Comparison of ENCODE assay signal across 24 cellular contexts in the genomic region with DNA sequence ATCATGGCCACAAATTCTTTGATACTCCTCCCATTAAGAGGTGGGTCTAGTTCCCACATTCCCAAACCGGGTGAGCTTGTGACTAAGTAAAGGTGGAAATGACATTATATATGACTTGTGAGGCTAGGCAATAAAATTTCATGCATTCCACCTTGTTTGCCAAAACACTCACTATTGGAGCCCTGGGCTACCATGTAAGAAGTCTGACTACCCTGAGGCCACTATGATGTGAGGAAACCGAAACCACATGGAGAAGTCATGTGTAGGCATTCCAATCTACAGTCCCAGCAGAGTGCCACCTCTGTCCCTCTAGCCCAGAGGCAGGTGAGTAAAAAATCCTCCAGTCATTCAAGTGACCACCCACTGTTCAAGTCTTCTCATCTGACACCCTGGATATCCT. TPM values are rescaled to one million over a fixed set of nuclear protein-coding genes. Genes with fewer than 3 reads are reported as not detected.
DNase-seq lines count a peak whose midpoint lies in the region; ATAC-seq, FAIRE-seq and TF ChIP-seq lines count a peak whose summit lies in the region.
"Had no signal": no experiment of that assay in that cellular context is flagged by ENCODE, and none has a peak within 500 bp of the region (broad histone marks: within the 10 kb centered on the region; RNA-seq: fewer than 3 reads in every experiment).

No MANE protein-coding gene starts in this region.

- DNase-seq in AG20443 (ENCODE audit: low spot score) (peak; percentile 10), H54 (ENCODE audit: insufficient read length, low spot score) (no peak), RWPE2 (ENCODE audit: low spot score) (no peak), keratinocyte (ENCODE audit: low read depth, low spot score) (peak; percentile 68), NCI-H2196 (lab: John Stamatoyannopoulos, UW; ENCODE audit: unreplicated experiment) (no peak), mesenchymal stem cell (no peak), HTR-8/SVneo (ENCODE audit: insufficient read length, low spot score) (no peak)
- DNase-seq: activated B cell treated with CpG ODN at 0.5 μM for 24 hours; activated CD8-positive, alpha-beta T cell treated with anti-CD3 and anti-CD28 coated beads, Interleukin-2, amount 10 ng/mL, durations not matched to agents 7 days and 5 days; activated naive CD4-positive, alpha-beta T cell treated with anti-CD3 and anti-CD28 coated beads, Interleukin-2, amount 50 U/mL, for 16 hours; activated T-cell treated with anti-CD3 and anti-CD28 coated beads, Interleukin-2, amount 50 U/mL, for 48 hours; CD8-positive, alpha-beta memory T cell; effector memory CD4-positive, alpha-beta T cell; left ventricle myocardium superior; NCI-H1092 treated with DMSO at 0.1 percent for 48 hours; NCI-H2081 treated with DMSO at 0.1 percent for 48 hours; NCI-H524; Right ventricle myocardium superior; stimulated activated CD4-positive, alpha-beta T cell treated with anti-CD3 and anti-CD28 coated beads, Interleukin-12 subunit alpha, Interleukin-12 subunit beta, amount 100 ng/mL, for 4 hours; T-helper 2 cell; uterus had no signal

- 84% methylated on average over 1 of the region's 2 CpGs for WGBS in mesenchymal stem cell

- H3K36me3 ChIP-seq in RWPE2 (ENCODE audit: low read depth) = no peaks in the 10 kb centered on the region
- H3K36me3 ChIP-seq in keratinocyte (ENCODE audit: control insufficient read depth in 2 of 2, extremely low read depth in 1 of 2, insufficient read depth in 2 of 2, low read length in 2 of 2) = no peaks in the 10 kb centered on the region
- H3K36me3 ChIP-seq in mesenchymal stem cell (ENCODE audit: control insufficient read depth in 1 of 2, insufficient read depth in 2 of 2, low read depth in 1 of 2, low read length in 2 of 2) = no peaks in the 10 kb centered on the region
- H3K36me3 ChIP-seq: ascending aorta, uterus had no signal

- H3K4me1 ChIP-seq in RWPE2 (ENCODE audit: insufficient read depth, poor library complexity, severe bottlenecking) (peaks cover 15% of the 10 kb centered on the region), keratinocyte (ENCODE audit: control insufficient read depth, extremely low read depth, insufficient read depth, low read length) (peaks cover 13% of the 10 kb centered on the region), mesenchymal stem cell (ENCODE audit: control insufficient read depth, insufficient read depth, low read depth, low read length) (no peaks in the 10 kb centered on the region)
- H3K4me1 ChIP-seq: ascending aorta, uterus had no signal

- H4K20me1 ChIP-seq in keratinocyte (ENCODE audit: control insufficient read depth, extremely low read depth, insufficient read depth, low read length) = no peaks in the 10 kb centered on the region

- no peak overlapping the region for H4K8ac ChIP-seq in mesenchymal stem cell (ENCODE audit: low read length)

- H3K9ac ChIP-seq in keratinocyte (ENCODE audit: control insufficient read depth, extremely low read depth, insufficient read depth, low read length) = no peak overlapping the region
- H3K9ac ChIP-seq in mesenchymal stem cell (ENCODE audit: low read length) = no peak overlapping the region
- H3K9ac ChIP-seq: KMS-11 had no signal

- no peak overlapping the region for H3K4me3 ChIP-seq in RWPE2 (ENCODE audit: severe bottlenecking)
- H3K4me3 ChIP-seq in keratinocyte (ENCODE audit: control insufficient read depth in 2 of 3, extremely low read depth in 1 of 3, insufficient read depth in 2 of 3, low read depth in 1 of 3, low read length in 3 of 3) = no peak overlapping the region
- no peak overlapping the region for H3K4me3 ChIP-seq in mesenchymal stem cell (ENCODE audit: insufficient read depth in 1 of 2, low read depth in 1 of 2, low read length in 2 of 2)
- H3K4me3 ChIP-seq: ascending aorta, uterus had no signal

- H3K4me2 ChIP-seq in keratinocyte (ENCODE audit: control insufficient read depth, extremely low read depth, insufficient read depth, low read depth, low read length) (peak overlapping the region; percentile 49), mesenchymal stem cell (ENCODE audit: low read length, poor library complexity, severe bottlenecking) (no peak overlapping the region)
- H3K4me2 ChIP-seq: KMS-11 had no signal

- no peak overlapping the region for H3K14ac ChIP-seq in mesenchymal stem cell (ENCODE audit: low read length in 2 of 2)

- H2AFZ ChIP-seq in keratinocyte (ENCODE audit: control insufficient read depth, low read length) = no peak overlapping the region
- no peak overlapping the region for H2AFZ ChIP-seq in mesenchymal stem cell (ENCODE audit: low read depth, low read length)

- ATAC-seq in RWPE2 (ENCODE audit: low read depth) = peak; percentile 77
- ATAC-seq in HG03045 (IDR thresholded peaks at IDR 0.05; ENCODE audit: unreplicated experiment) = no peak
- ATAC-seq: activated CD8-positive, alpha-beta T cell treated with anti-CD3 and anti-CD28 coated beads, Interleukin-2, amount 10 ng/mL, durations not matched to agents 7 days and 5 days; left ventricle myocardium superior had no signal

- TF ChIP-seq CTCF in RWPE2 (IDR thresholded peaks at IDR 0.05; ENCODE audit: poor library complexity, severe bottlenecking) (no peak), keratinocyte (optimal IDR thresholded peaks at IDR 0.05 in 1 of 3, IDR thresholded peaks at IDR 0.05 in 1 of 3, conservative IDR thresholded peaks at IDR 0.05 in 1 of 3; ENCODE audit: extremely low read depth in 1 of 3, insufficient read depth in 2 of 3, low read length in 3 of 3) (no peak)

- H3K79me2 ChIP-seq in keratinocyte (ENCODE audit: control insufficient read depth, insufficient read depth, low read length) = no peaks in the 10 kb centered on the region

- H3K9me3 ChIP-seq in RWPE2 (ENCODE audit: severe bottlenecking) (no peaks in the 10 kb centered on the region), keratinocyte (ENCODE audit: control insufficient read depth, low read depth, low read length) (no peaks in the 10 kb centered on the region), mesenchymal stem cell (ENCODE audit: control insufficient read depth, low read length) (no peaks in the 10 kb centered on the region)
- H3K9me3 ChIP-seq: ascending aorta, uterus had no signal

- H4K91ac ChIP-seq in mesenchymal stem cell (ENCODE audit: low read length) = no peak overlapping the region

- no peak overlapping the region for H2BK12ac ChIP-seq in mesenchymal stem cell (ENCODE audit: low read length in 2 of 2)

- dilution Hi-C loops in keratinocyte (cut with MboI; ENCODE audit: extremely low pct_ligation_motif_present, low sequenced_read_pairs) = no loop called here

- no peak overlapping the region for H2BK120ac ChIP-seq in mesenchymal stem cell (ENCODE audit: low read depth, low read length)

- H2BK15ac ChIP-seq in mesenchymal stem cell (ENCODE audit: low read depth, poor library complexity, severe bottlenecking) = no peak overlapping the region

- H3K4ac ChIP-seq in mesenchymal stem cell (ENCODE audit: low read depth in 1 of 2, low read length in 2 of 2) = no peak overlapping the region

- H3K79me1 ChIP-seq in mesenchymal stem cell (replicated peaks; ENCODE audit: low read length, poor library complexity, severe bottlenecking) = no peaks in the 10 kb centered on the region

- TF ChIP-seq POLR2A in H54 (IDR thresholded peaks at IDR 0.05; ENCODE audit: low read depth, low read length) = no peak

- H3K9me1 ChIP-seq in keratinocyte (ENCODE audit: control insufficient read depth, extremely low read depth, insufficient read depth, low read length) = no peaks in the 10 kb centered on the region

- no peak overlapping the region for H2AK5ac ChIP-seq in mesenchymal stem cell (ENCODE audit: low read length, severe bottlenecking)

- peak; percentile 85 for FAIRE-seq in H54 (lab: Jason Lieb, UNC)
- FAIRE-seq in keratinocyte (lab: Jason Lieb, UNC) = peak; percentile 72
- FAIRE-seq in HTR-8/SVneo (lab: Jason Lieb, UNC) = no peak

- H3K23ac ChIP-seq in mesenchymal stem cell (ENCODE audit: low read length in 2 of 2) = no peak overlapping the region

- no peak overlapping the region for H2BK5ac ChIP-seq in mesenchymal stem cell (ENCODE audit: low read depth, low read length, poor library complexity, severe bottlenecking)

- H3K27ac ChIP-seq in RWPE2 (ENCODE audit: poor library complexity, severe bottlenecking) = peak overlapping the region; percentile 25
- no peak overlapping the region for H3K27ac ChIP-seq in keratinocyte (ENCODE audit: control insufficient read depth, insufficient read depth, low read length)
- H3K27ac ChIP-seq in mesenchymal stem cell (ENCODE audit: low read length, poor library complexity, severe bottlenecking) = no peak overlapping the region
- H3K27ac ChIP-seq: ascending aorta, KMS-11, uterus had no signal

- no peak overlapping the region for H3K18ac ChIP-seq in mesenchymal stem cell (ENCODE audit: low read depth in 1 of 2, low read length in 2 of 2)

- no peaks in the 10 kb centered on the region for H3K27me3 ChIP-seq in RWPE2 (ENCODE audit: insufficient read depth, poor library complexity, severe bottlenecking)
- no peaks in the 10 kb centered on the region for H3K27me3 ChIP-seq in keratinocyte (ENCODE audit: control insufficient read depth, extremely low read depth, insufficient read depth, low read length)
- peaks cover 3 to 7% of the 10 kb centered on the region in 2 experiments for H3K27me3 ChIP-seq in mesenchymal stem cell (ENCODE audit: control insufficient read depth in 1 of 2, insufficient read depth in 1 of 2, low read length in 2 of 2)
- H3K27me3 ChIP-seq: ascending aorta, uterus had no signal

RNA-seq across cellular contexts. Expression of gene SMG7, which starts 17.9 kb away (rescaled TPM):
- 27.5 to 43.6 TPM (median 38.2 TPM) in 3 replicates for polyA plus RNA-seq in keratinocyte
- polyA plus RNA-seq in keratinocyte (2011; ENCODE audit: low read depth) = 29.1 TPM
- polyA plus RNA-seq in keratinocyte (2011; cell fraction: cytosol; rRNA removed) = 27.7 and 42.4 TPM in 2 replicates
- 40.3 and 41.2 TPM in 2 replicates for polyA plus RNA-seq in keratinocyte (2011; cell fraction: nucleus; rRNA removed)
- 24.1 and 29.8 TPM in 2 replicates for polyA plus RNA-seq in keratinocyte (2012; ENCODE audit: low replicate concordance)
- 71.7 to 96.5 TPM (median 80.9 TPM) in 3 replicates for polyA minus RNA-seq in keratinocyte
- 27.6 TPM for polyA minus RNA-seq in keratinocyte (2011; cell fraction: cytosol; rRNA and poly(A)+ RNA removed)
- polyA minus RNA-seq in keratinocyte (2011; cell fraction: nucleus; rRNA and poly(A)+ RNA removed) = 32.7 and 62.5 TPM in 2 replicates
- 30.6 TPM for polyA plus RNA-seq in mesenchymal stem cell (2013, experiment 1 of 2)
- 29.4 TPM for polyA plus RNA-seq in mesenchymal stem cell (2013, experiment 2 of 2)

RNA-seq across cellular contexts. Expression of gene NMNAT2, which starts 36.2 kb away (rescaled TPM):
- 0.72 to 0.80 TPM (median 0.76 TPM) in 3 replicates for polyA plus RNA-seq in keratinocyte
- 0.14 TPM for polyA plus RNA-seq in keratinocyte (2011; ENCODE audit: low read depth)
- polyA plus RNA-seq in keratinocyte (2011; cell fraction: cytosol; rRNA removed) = 0.68 and 1.3 TPM in 2 replicates
- polyA plus RNA-seq in keratinocyte (2011; cell fraction: nucleus; rRNA removed) = 1.5 and 2.5 TPM in 2 replicates
- polyA plus RNA-seq in keratinocyte (2012; ENCODE audit: low replicate concordance) = 0.71 and 0.99 TPM in 2 replicates
- 0.16 to 3.0 TPM (median 0.33 TPM) in 3 replicates for polyA minus RNA-seq in keratinocyte
- polyA minus RNA-seq in keratinocyte (2011; cell fraction: cytosol; rRNA and poly(A)+ RNA removed) = 0.38 TPM
- 0.21 and 0.70 TPM in 2 replicates for polyA minus RNA-seq in keratinocyte (2011; cell fraction: nucleus; rRNA and poly(A)+ RNA removed)
- polyA plus RNA-seq in mesenchymal stem cell (2013, experiment 1 of 2) = 1.5 TPM
- polyA plus RNA-seq in mesenchymal stem cell (2013, experiment 2 of 2) = 0.86 TPM
- polyA plus RNA-seq: CD8-positive, alpha-beta memory T cell had no signal

Comparison
In these comparisons a context has a peak if more than half of its experiments do, and no peak if none do; other contexts are left out.
1. DNase-seq: peak in AG20443 (single experiment) and keratinocyte (single experiment); none in H54 (single experiment), RWPE2 (single experiment), NCI-H2196 (single experiment), mesenchymal stem cell (single experiment) and HTR-8/SVneo (single experiment).